Comparison of ENCODE assay signal across 10 cellular contexts in genomic region chr15:52566889-52567288, GRCh38. TPM values are rescaled to one million over a fixed set of nuclear protein-coding genes. Genes with fewer than 3 reads are reported as not detected.
A peak's percentile ranks its signal among the peaks of the same experiment; 100 is the strongest.
DNase-seq lines count a peak whose midpoint lies in the region; ATAC-seq, FAIRE-seq and TF ChIP-seq lines count a peak whose summit lies in the region.
"Had no signal": no experiment of that assay in that cellular context is flagged by ENCODE, and none has a peak within 500 bp of the region (broad histone marks: within the 10 kb centered on the region; RNA-seq: fewer than 3 reads in every experiment).

No MANE protein-coding gene starts in this region.

- WGBS in A549 (ENCODE audit: missing lambda C conversion rate), result 42% methylated on average over 4 of the region's 4 CpGs
- WGBS in mesendoderm (ENCODE audit: extremely low coverage, insufficient coverage, low lambda C conversion rate), result no CpG with 5 or more reads among the region's 4 CpGs

- no peak overlapping the region for H4K5ac ChIP-seq in mesendoderm (ENCODE audit: low read length)

- H3K18ac ChIP-seq in mesendoderm (ENCODE audit: low read length), result no peak overlapping the region

- H3K9me3 Mint-ChIP-seq in HFFc6 (no peaks in the 10 kb centered on the region), CD14-positive monocyte (peaks cover 0 to 2% (median 0%) of the 10 kb centered on the region in 7 donors)

- H3K36me3 Mint-ChIP-seq in HFFc6 (ENCODE audit: low read depth) (peaks cover 17% of the 10 kb centered on the region), CD14-positive monocyte (peaks cover 2 to 12% of the 10 kb centered on the region in 2 donors)

- no peak overlapping the region for H4K8ac ChIP-seq in mesendoderm (ENCODE audit: low read depth, low read length)

- H3K4me1 Mint-ChIP-seq in HFFc6 (ENCODE audit: low read depth) (peaks cover 53% of the 10 kb centered on the region), CD14-positive monocyte (peaks cover 38% of the 10 kb centered on the region)

- no peak overlapping the region for H3K23ac ChIP-seq in mesendoderm (ENCODE audit: low read length)

- peak overlapping the region; percentile 23 for H3K9ac ChIP-seq in mesendoderm (ENCODE audit: low read length)

- DNase-seq in A549 (ENCODE audit: low read depth in 1 of 2, low spot score in 1 of 2), result no peak
- DNase-seq in HFFc6, result no peak
- DNase-seq in astrocyte of the spinal cord (ENCODE audit: low read depth, low spot score), result no peak
- DNase-seq in mesendoderm, result no peak
- no peak for DNase-seq in NOMO-1 (lab: John Stamatoyannopoulos, UW; ENCODE audit: unreplicated experiment in 2 of 2)
- DNase-seq in CD14-positive monocyte (ENCODE audit: low spot score), result no peak
- no peak for DNase-seq in NCI-H345 treated with DMSO at 0.1 percent for 48 hours (lab: John Stamatoyannopoulos, UW; ENCODE audit: unreplicated experiment)
- DNase-seq in NCI-H524 treated with DMSO at 0.1 percent for 48 hours (lab: John Stamatoyannopoulos, UW), result no peak
- DNase-seq: GDM1, SHP77 had no signal

- H3K27me3 Mint-ChIP-seq in HFFc6 (ENCODE audit: insufficient read depth) (peaks cover 4% of the 10 kb centered on the region), CD14-positive monocyte (ENCODE audit: low read depth in 3 of 3) (peaks cover 0 to 2% (median 0%) of the 10 kb centered on the region in 3 donors)

- peak overlapping the region; percentile 38 for H3K56ac ChIP-seq in mesendoderm (ENCODE audit: low read length)

- peak overlapping the region; percentile 40; the same call in 1 of the 2 replicates for H3K27ac Mint-ChIP-seq in HFFc6
- H3K27ac Mint-ChIP-seq in CD14-positive monocyte, result no peak overlapping the region

- H3K4me3 Mint-ChIP-seq in HFFc6 (peak overlapping the region; percentile 92), CD14-positive monocyte (no peak overlapping the region)

- no peak overlapping the region for H2BK120ac ChIP-seq in mesendoderm (ENCODE audit: low read depth, low read length)

- no peaks in the 10 kb centered on the region for H3K9me3 ChIP-seq in A549

- H2BK5ac ChIP-seq in mesendoderm (ENCODE audit: low read length), result no peak overlapping the region

- no peak for TF ChIP-seq POLR2A in A549 (IDR thresholded peaks at IDR 0.05; ENCODE audit: low read length)

- H3K4me2 ChIP-seq in A549 (peak overlapping the region; percentile 92), mesendoderm (ENCODE audit: low read length) (peak overlapping the region; percentile 13)

- H3K27me3 ChIP-seq in mesendoderm (ENCODE audit: insufficient read depth, low read length, poor library complexity), result no peaks in the 10 kb centered on the region

- TF ChIP-seq RAD21 in A549 (conservative IDR thresholded peaks at IDR 0.05 in 1 of 2, IDR thresholded peaks at IDR 0.05 in 1 of 2), result no peak

- peaks cover 1% of the 10 kb centered on the region for H3K79me1 ChIP-seq in mesendoderm (ENCODE audit: low read length)

- no peak for FAIRE-seq in A549 (lab: Jason Lieb, UNC)

- no peaks in the 10 kb centered on the region for H3K36me3 ChIP-seq in mesendoderm (ENCODE audit: control insufficient read depth, insufficient read depth, low read length)

- intact Hi-C loops in CD14-positive monocyte (cut with micrococcal nuclease), result loop anchor here in 1 of 2 donors (10.0 kb wide), 1 partner anchor 122 kb away; no protein-coding TSS in a partner anchor

- in situ Hi-C loops in astrocyte of the spinal cord (cut with HindIII; ENCODE audit: low sequenced_read_pairs), result no loop called here

- POLR2A ChIA-PET in A549 (lab: Yijun Ruan, JAX), result no interaction called here

- H3K4me3 ChIP-seq in A549 (peak overlapping the region; percentile 77), astrocyte of the spinal cord (ENCODE audit: low read depth, low read length) (peak overlapping the region; percentile 81), mesendoderm (ENCODE audit: low read length) (no peak overlapping the region)

- H2BK15ac ChIP-seq in mesendoderm (replicated peaks; ENCODE audit: low read depth), result no peak overlapping the region

- H3K4me1 ChIP-seq in A549, result peaks cover 37% of the 10 kb centered on the region; the same call in 2 of the 3 replicates
- peaks cover 3% of the 10 kb centered on the region for H3K4me1 ChIP-seq in mesendoderm (ENCODE audit: control insufficient read depth, low read depth, low read length)

- peaks cover 63% of the 10 kb centered on the region for H3K79me2 ChIP-seq in mesendoderm (ENCODE audit: control insufficient read depth, insufficient read depth, low read length)

- no peak overlapping the region for H2AK5ac ChIP-seq in mesendoderm (ENCODE audit: low read length)

- H3K27ac ChIP-seq in A549 (peak overlapping the region; percentile 88 to 95; a peak in 5 of 6 replicates), mesendoderm (ENCODE audit: low read depth, low read length) (no peak overlapping the region)

- ATAC-seq in A549, result no peak

- TF ChIP-seq CTCF in A549 (IDR thresholded peaks at IDR 0.05) (no peak), HFFc6 (IDR thresholded peaks at IDR 0.05) (no peak), astrocyte of the spinal cord (IDR thresholded peaks at IDR 0.05; ENCODE audit: low read depth, low read length) (no peak), CD14-positive monocyte (IDR thresholded peaks at IDR 0.05) (no peak)

- H3K4ac ChIP-seq in mesendoderm (ENCODE audit: low read depth, low read length), result no peak overlapping the region

- CTCF ChIA-PET in A549 (lab: Yijun Ruan, JAX), result interaction anchor here (1.3 to 2.4 kb wide), 2 partner anchors 236 to 310 kb away, joined by 5 to 7 read pairs; no protein-coding TSS in a partner anchor

- TF ChIP-seq EP300 in A549 (IDR thresholded peaks at IDR 0.05), result no peak

TF ChIP-seq in A549, 52 proteins besides CTCF, POLR2A, EP300 and RAD21:
- TF ChIP-seq NFE2L2 (conservative IDR thresholded peaks at IDR 0.05; ENCODE audit: low read length), result peak; percentile 53
- TF ChIP-seq EHMT2 (IDR thresholded peaks at IDR 0.05; ENCODE audit: low read depth), result no peak

RNA-seq across cellular contexts. Expression of gene ARPP19, which starts 1.9 kb away (rescaled TPM):
- 142 and 192 TPM in 2 replicates for polyA plus RNA-seq in A549 (2011; rRNA removed)
- 31.4 and 41.0 TPM in 2 replicates for polyA plus RNA-seq in A549 (2012; cell fraction: cytosol; rRNA removed)
- polyA plus RNA-seq in A549 (2012; cell fraction: nucleus; rRNA removed), result 10.5 and 23.9 TPM in 2 replicates
- polyA plus RNA-seq in A549 (2017; fragmentation: RNase III; extraction: RNeasy Plus Mini Kit Qiagen cat#74134 plus additional on column Dnase treatment), result 97.0 to 102 TPM (median 102 TPM) in 3 replicates
- 94.8 and 118 TPM in 2 replicates for polyA minus RNA-seq in A549 (2011; rRNA and poly(A)+ RNA removed)
- 100 to 1,000 TPM; 116 to 142 (median 126) TPM for total RNA-seq in HFFc6 (2021; fragmentation: NEBNext Ultra II Directional; extraction: Animal tissue kit (Norgen Biotek cat#: 25700))
- polyA plus RNA-seq in mesendoderm (2013, experiment 1 of 2), result 99.8 TPM
- polyA plus RNA-seq in mesendoderm (2013, experiment 2 of 2), result 99.5 TPM
- 10 to 100 TPM; 44.4 to 48.3 TPM for polyA plus RNA-seq in CD14-positive monocyte

RNA-seq across cellular contexts. Expression of gene MYO5A, which starts 38.2 kb away (rescaled TPM):
- polyA plus RNA-seq in A549 (2011; rRNA removed), result 46.7 and 49.8 TPM in 2 replicates
- 15.3 and 15.8 TPM in 2 replicates for polyA plus RNA-seq in A549 (2012; cell fraction: cytosol; rRNA removed)
- 12.4 and 13.1 TPM in 2 replicates for polyA plus RNA-seq in A549 (2012; cell fraction: nucleus; rRNA removed)
- polyA plus RNA-seq in A549 (2017; fragmentation: RNase III; extraction: RNeasy Plus Mini Kit Qiagen cat#74134 plus additional on column Dnase treatment), result 14.9 to 16.9 TPM (median 15.1 TPM) in 3 replicates
- polyA minus RNA-seq in A549 (2011; rRNA and poly(A)+ RNA removed), result 78.6 and 95.1 TPM in 2 replicates
- total RNA-seq in HFFc6 (2021; fragmentation: NEBNext Ultra II Directional; extraction: Animal tissue kit (Norgen Biotek cat#: 25700)), result 10 to 100 TPM; 47.4 to 59.4 (median 54.0) TPM
- polyA plus RNA-seq in mesendoderm (2013, experiment 1 of 2), result 7.5 TPM
- 8.2 TPM for polyA plus RNA-seq in mesendoderm (2013, experiment 2 of 2)
- polyA plus RNA-seq in CD14-positive monocyte, result 10 to 100 TPM in 1 of 2 donors, 1 to 10 TPM in 1; 6.9 to 16.6 TPM
